ENCODE assay signal across 18 cellular contexts in the genomic region with DNA sequence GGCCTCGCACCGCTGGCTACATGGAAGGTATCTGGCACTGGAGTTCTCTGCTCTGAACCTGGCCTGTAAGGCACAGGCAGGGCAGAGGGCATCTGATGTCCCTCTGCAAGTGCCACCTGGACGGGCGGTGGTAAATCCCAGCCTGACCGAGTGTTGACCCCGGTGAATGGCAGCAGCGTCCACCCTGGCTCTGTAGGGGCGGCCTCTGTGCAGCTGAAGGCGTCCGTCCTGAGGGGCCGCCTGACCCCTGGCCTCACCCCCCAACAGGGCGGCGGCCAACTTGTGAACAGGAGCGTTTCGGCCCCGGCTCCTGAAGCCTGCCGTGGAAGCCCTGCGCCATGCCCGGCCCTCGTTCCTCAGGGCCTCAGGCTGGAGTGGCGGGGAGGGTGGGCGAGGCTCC. TPM values are rescaled to one million over a fixed set of nuclear protein-coding genes. Genes with fewer than 3 reads are reported as not detected.
"Had no signal": no experiment of that assay in that cellular context is flagged by ENCODE, and none has a peak within 500 bp of the region (broad histone marks: within the 10 kb centered on the region; RNA-seq: fewer than 3 reads in every experiment).

No MANE protein-coding gene starts in this region.

- H3K36me3 Mint-ChIP-seq: activated naive CD8-positive, alpha-beta T cell treated with anti-CD3 and anti-CD28 coated beads, Interleukin-2, amount 10 ng/mL, durations not matched to agents 7 days and 5 days; naive B cell had no signal

- DNase-seq: activated CD4-positive, alpha-beta memory T cell treated with anti-CD3 and anti-CD28 coated beads, Interleukin-2, amount 10 ng/mL, durations not matched to agents 7 days and 5 days; activated CD4-positive, alpha-beta T cell treated with anti-CD3 and anti-CD28 coated beads for 4 hours; activated naive CD4-positive, alpha-beta T cell treated with Interleukin-2 at 50 U/mL for 16 hours; activated T-cell treated with anti-CD3 and anti-CD28 coated beads, Interleukin-2, amount 50 U/mL, for 24 hours; amygdala; foreskin keratinocyte; hippocampal formation; mammary epithelial cell; naive B cell; stimulated activated naive CD8-positive, alpha-beta T cell treated with anti-CD3 and anti-CD28 coated beads, Interleukin-15, Interleukin-2, amounts not matched to agents 100 U/mL and 50 U/mL, for 24 hours had no signal

- H3K27ac Mint-ChIP-seq: activated CD4-positive, alpha-beta memory T cell treated with anti-CD3 and anti-CD28 coated beads, Interleukin-2, amount 10 ng/mL, durations not matched to agents 7 days and 5 days; activated naive CD8-positive, alpha-beta T cell treated with anti-CD3 and anti-CD28 coated beads, Interleukin-2, amount 10 ng/mL, durations not matched to agents 7 days and 5 days; activated T-cell treated with anti-CD3 and anti-CD28 coated beads, Interleukin-2, amount 50 U/mL, for 24 hours; activated T-helper 2 cell treated with anti-CD3 and anti-CD28 coated beads, Interferon-gamma antibody, Interleukin-2, Interleukin-4, amounts not matched to agents 10 μg/mL and 5 μg/mL and 100 μg/mL, durations not matched to agents 14 hours and 24 hours and 36 hours; naive B cell; T-helper 2 cell treated with Interferon-gamma antibody and Interleukin-4, amounts not matched to agents 5 μg/mL and 100 μg/mL, for 36 hours had no signal

- H3K27me3 Mint-ChIP-seq: activated CD4-positive, alpha-beta memory T cell treated with anti-CD3 and anti-CD28 coated beads, Interleukin-2, amount 10 ng/mL, durations not matched to agents 7 days and 5 days; activated naive CD8-positive, alpha-beta T cell treated with anti-CD3 and anti-CD28 coated beads, Interleukin-2, amount 10 ng/mL, durations not matched to agents 7 days and 5 days; activated T-cell treated with anti-CD3 and anti-CD28 coated beads, Interleukin-2, amount 50 U/mL, for 24 hours had no signal

- H3K4me1 ChIP-seq: foreskin keratinocyte, parathyroid adenoma, tibial nerve had no signal

- H3K27me3 ChIP-seq: foreskin keratinocyte, tibial nerve had no signal

- H3K4me3 Mint-ChIP-seq: activated CD4-positive, alpha-beta memory T cell treated with anti-CD3 and anti-CD28 coated beads, Interleukin-2, amount 10 ng/mL, durations not matched to agents 7 days and 5 days; activated naive CD8-positive, alpha-beta T cell treated with anti-CD3 and anti-CD28 coated beads, Interleukin-2, amount 10 ng/mL, durations not matched to agents 7 days and 5 days; activated T-cell treated with anti-CD3 and anti-CD28 coated beads, Interleukin-2, amount 50 U/mL, for 24 hours; naive B cell; T-helper 2 cell treated with Interferon-gamma antibody and Interleukin-4, amounts not matched to agents 5 μg/mL and 100 μg/mL, for 36 hours had no signal

- H3K9me3 ChIP-seq: mucosa of descending colon, tibial nerve had no signal

- H3K9me3 Mint-ChIP-seq: activated CD4-positive, alpha-beta memory T cell treated with anti-CD3 and anti-CD28 coated beads, Interleukin-2, amount 10 ng/mL, durations not matched to agents 7 days and 5 days; activated naive CD8-positive, alpha-beta T cell treated with anti-CD3 and anti-CD28 coated beads, Interleukin-2, amount 10 ng/mL, durations not matched to agents 7 days and 5 days; activated T-cell treated with anti-CD3 and anti-CD28 coated beads, Interleukin-2, amount 50 U/mL, for 24 hours; activated T-helper 2 cell treated with anti-CD3 and anti-CD28 coated beads, Interferon-gamma antibody, Interleukin-2, Interleukin-4, amounts not matched to agents 10 μg/mL and 5 μg/mL and 100 μg/mL, durations not matched to agents 14 hours and 24 hours and 36 hours; T-helper 2 cell treated with Interferon-gamma antibody and Interleukin-4, amounts not matched to agents 5 μg/mL and 100 μg/mL, for 36 hours had no signal

- H3K79me2 ChIP-seq: parathyroid adenoma had no signal

- H3K27ac ChIP-seq: cardiac muscle cell, foreskin keratinocyte, parathyroid adenoma, tibial nerve had no signal

- ATAC-seq: foreskin keratinocyte; left colon; mucosa of descending colon; stimulated activated naive CD8-positive, alpha-beta T cell treated with anti-CD3 and anti-CD28 coated beads, Interleukin-15, Interleukin-2, amounts not matched to agents 100 U/mL and 50 U/mL, for 24 hours had no signal

- H3K9ac ChIP-seq: parathyroid adenoma had no signal

- H2AFZ ChIP-seq: parathyroid adenoma had no signal

- H3K4me1 Mint-ChIP-seq: activated CD4-positive, alpha-beta memory T cell treated with anti-CD3 and anti-CD28 coated beads, Interleukin-2, amount 10 ng/mL, durations not matched to agents 7 days and 5 days; activated naive CD8-positive, alpha-beta T cell treated with anti-CD3 and anti-CD28 coated beads, Interleukin-2, amount 10 ng/mL, durations not matched to agents 7 days and 5 days; naive B cell had no signal

- H3K4me3 ChIP-seq: cardiac muscle cell, mucosa of descending colon, tibial nerve had no signal

- H3K36me3 ChIP-seq: cardiac muscle cell, tibial nerve had no signal

RNA-seq across cellular contexts. Expression of a gene that starts 51.4 kb away (rescaled TPM):
- total RNA-seq: activated naive CD8-positive, alpha-beta T cell treated with anti-CD3 and anti-CD28 coated beads, Interleukin-2, amount 10 ng/mL, durations not matched to agents 7 days and 5 days; activated T-helper 2 cell treated with anti-CD3 and anti-CD28 coated beads, Interferon-gamma antibody, Interleukin-2, Interleukin-4, amounts not matched to agents 10 μg/mL and 5 μg/mL and 100 μg/mL, durations not matched to agents 14 hours and 24 hours and 36 hours; foreskin keratinocyte; mammary epithelial cell had no signal
- polyA plus RNA-seq: foreskin keratinocyte, mammary epithelial cell had no signal
